In genomic region chr13:28463481-28463880, GRCh38 we compare ENCODE assay signal across 18 cellular contexts.
"Had no signal": no experiment of that assay in that cellular context is flagged by ENCODE, and none has a peak within 500 bp of the region (broad histone marks: within the 10 kb centered on the region; RNA-seq: fewer than 3 reads in every experiment).

No MANE protein-coding gene starts in this region.

- H3K27me3 Mint-ChIP-seq: stimulated activated naive CD8-positive, alpha-beta T cell treated with anti-CD3 and anti-CD28 coated beads, Interleukin-15, Interleukin-2, amounts not matched to agents 100 ng/mL and 50 ng/mL, for 24 hours had no signal

- H3K9me3 Mint-ChIP-seq: natural killer cell treated with Interleukin-12 subunit alpha and Interleukin-12 subunit beta and Interleukin-15 and Interleukin-18, amount 100 ng/mL, for 72 hours; neural progenitor cell; stimulated activated memory B cell treated with anti-CD40 and anti-IgM and Interleukin-4, amounts not matched to agents 10 μg/mL and 1 μg/mL and 100 μg/mL, for 72 hours; stimulated activated naive CD8-positive, alpha-beta T cell treated with anti-CD3 and anti-CD28 coated beads, Interleukin-15, Interleukin-2, amounts not matched to agents 100 ng/mL and 50 ng/mL, for 24 hours had no signal

- H3K4me3 Mint-ChIP-seq: immature natural killer cell; natural killer cell treated with Interleukin-12 subunit alpha and Interleukin-12 subunit beta and Interleukin-15 and Interleukin-18, amount 100 ng/mL, for 72 hours; neural progenitor cell; stimulated activated memory B cell treated with anti-CD40 and anti-IgM and Interleukin-4, amounts not matched to agents 10 μg/mL and 1 μg/mL and 100 μg/mL, for 72 hours; stimulated activated naive CD8-positive, alpha-beta T cell treated with anti-CD3 and anti-CD28 coated beads, Interleukin-15, Interleukin-2, amounts not matched to agents 100 ng/mL and 50 ng/mL, for 24 hours had no signal

- H3K36me3 Mint-ChIP-seq: immature natural killer cell; natural killer cell treated with Interleukin-12 subunit alpha and Interleukin-12 subunit beta and Interleukin-15 and Interleukin-18, amount 100 ng/mL, for 72 hours; neural progenitor cell; stimulated activated memory B cell treated with anti-CD40 and anti-IgM and Interleukin-4, amounts not matched to agents 10 μg/mL and 1 μg/mL and 100 μg/mL, for 72 hours had no signal

- H3K4me1 Mint-ChIP-seq: immature natural killer cell; neural progenitor cell; stimulated activated memory B cell treated with anti-CD40 and anti-IgM and Interleukin-4, amounts not matched to agents 10 μg/mL and 1 μg/mL and 100 μg/mL, for 72 hours had no signal

- DNase-seq: gastrocnemius medialis; immature natural killer cell; kidney; left cardiac atrium; left ventricle myocardium inferior; lower lobe of right lung; mesenchymal stem cell; midbrain; nucleus accumbens; ovary; stimulated activated CD4-positive, alpha-beta T cell treated with anti-CD3 and anti-CD28 coated beads, Interleukin-15, amount 100 ng/mL, for 24 hours; stimulated activated CD4-positive, alpha-beta T cell treated with anti-CD3 and anti-CD28 coated beads, Interleukin-1b, Interleukin-23, amount 100 ng/mL, for 48 hours; stimulated activated CD4-positive, alpha-beta T cell treated with anti-CD3 and anti-CD28 coated beads, Interleukin-4, amount 100 ng/mL, for 24 hours; upper lobe of right lung had no signal

- H3K27ac Mint-ChIP-seq: immature natural killer cell; natural killer cell treated with Interleukin-12 subunit alpha and Interleukin-12 subunit beta and Interleukin-15 and Interleukin-18, amount 100 ng/mL, for 72 hours; neural progenitor cell; stimulated activated memory B cell treated with anti-CD40 and anti-IgM and Interleukin-4, amounts not matched to agents 10 μg/mL and 1 μg/mL and 100 μg/mL, for 72 hours; stimulated activated naive CD8-positive, alpha-beta T cell treated with anti-CD3 and anti-CD28 coated beads, Interleukin-15, Interleukin-2, amounts not matched to agents 100 ng/mL and 50 ng/mL, for 24 hours had no signal
